Comparison of ENCODE assay signal across 16 cellular contexts in genomic region chr1:181077576-181078242, GRCh38. TPM values are rescaled to one million over a fixed set of nuclear protein-coding genes. Genes with fewer than 3 reads are reported as not detected.
DNase-seq lines count a peak whose midpoint lies in the region; ATAC-seq, FAIRE-seq and TF ChIP-seq lines count a peak whose summit lies in the region.
"Had no signal": no experiment of that assay in that cellular context is flagged by ENCODE, and none has a peak within 500 bp of the region (broad histone marks: within the 10 kb centered on the region; RNA-seq: fewer than 3 reads in every experiment).

No MANE protein-coding gene starts in this region.

- CTCF ChIA-PET in A549 (lab: Yijun Ruan, JAX): interaction anchor here (1.5 to 3.9 kb wide), 4 partner anchors 15 to 65 kb away, joined by 5 to 41 read pairs (median 12); no protein-coding TSS in a partner anchor

- no peaks in the 10 kb centered on the region for H3K27me3 ChIP-seq in SJCRH30
- peaks cover 7% of the 10 kb centered on the region for H3K27me3 ChIP-seq in transverse colon
- no peaks in the 10 kb centered on the region for H3K27me3 ChIP-seq in uterus
- H3K27me3 ChIP-seq: sigmoid colon had no signal

- peak overlapping the region; percentile 44 for H3K4me3 Mint-ChIP-seq in HFFc6
- H3K4me3 Mint-ChIP-seq in stimulated activated naive CD8-positive, alpha-beta T cell treated with anti-CD3 and anti-CD28 coated beads, Interleukin-15, amount 100 ng/mL, for 72 hours: no peak overlapping the region
- H3K4me3 Mint-ChIP-seq: naive thymus-derived CD4-positive, alpha-beta T cell had no signal

- POLR2A ChIA-PET in A549 (lab: Yijun Ruan, JAX): interaction anchor here (1.3 kb wide), 1 partner anchor 12 kb away, joined by 3 read pairs; no protein-coding TSS in a partner anchor

- peaks cover 3% of the 10 kb centered on the region for H3K27me3 Mint-ChIP-seq in HFFc6 (ENCODE audit: insufficient read depth)
- H3K27me3 Mint-ChIP-seq in stimulated activated naive CD8-positive, alpha-beta T cell treated with anti-CD3 and anti-CD28 coated beads, Interleukin-15, amount 100 ng/mL, for 72 hours: peaks cover 21% of the 10 kb centered on the region

- no peak for TF ChIP-seq RAD21 in A549 (conservative IDR thresholded peaks at IDR 0.05 in 1 of 2, IDR thresholded peaks at IDR 0.05 in 1 of 2)

- in situ Hi-C loops in transverse colon (cut with MboI; ENCODE audit: low pct_ligation_motif_present in 1 of 4, low pct_unique_long_range_greater_than_20kb in 1 of 4, low sequenced_read_pairs in 3 of 4): no loop called here

- H3K36me3 ChIP-seq in SJCRH30 (no peaks in the 10 kb centered on the region), transverse colon (no peaks in the 10 kb centered on the region), uterus (no peaks in the 10 kb centered on the region)
- H3K36me3 ChIP-seq: sigmoid colon had no signal

- no peak for TF ChIP-seq POLR2A in A549 (IDR thresholded peaks at IDR 0.05; ENCODE audit: low read length)
- no peak for TF ChIP-seq POLR2A in transverse colon (IDR thresholded peaks at IDR 0.05)
- no peak for TF ChIP-seq POLR2A in uterus (IDR thresholded peaks at IDR 0.05)

- peak overlapping the region; percentile 69 to 87 for H3K27ac ChIP-seq in A549
- H3K27ac ChIP-seq in SJCRH30: peak overlapping the region; percentile 46
- no peak overlapping the region for H3K27ac ChIP-seq in transverse colon
- H3K27ac ChIP-seq in uterus: no peak overlapping the region

- peak overlapping the region; percentile 66 for H3K4me2 ChIP-seq in A549

- H3K4me1 Mint-ChIP-seq in HFFc6 (ENCODE audit: low read depth): peaks cover 80% of the 10 kb centered on the region
- no peaks in the 10 kb centered on the region for H3K4me1 Mint-ChIP-seq in stimulated activated naive CD8-positive, alpha-beta T cell treated with anti-CD3 and anti-CD28 coated beads, Interleukin-15, amount 100 ng/mL, for 72 hours

- peaks cover 4% of the 10 kb centered on the region; the same call in 1 of the 2 replicates for H3K36me3 Mint-ChIP-seq in HFFc6 (ENCODE audit: low read depth)
- H3K36me3 Mint-ChIP-seq: type B pancreatic cell had no signal

- H3K4me1 ChIP-seq in A549 (peaks cover 76% of the 10 kb centered on the region), SJCRH30 (peaks cover 28% of the 10 kb centered on the region), transverse colon (no peaks in the 10 kb centered on the region), uterus (no peaks in the 10 kb centered on the region)

- 42% methylated on average over 7 of the region's 7 CpGs for WGBS in A549 (ENCODE audit: missing lambda C conversion rate)
- 80 to 85% methylated on average over 7 of the region's 7 CpGs for WGBS in transverse colon (ENCODE audit: low coverage in 1 of 2), 2 donors

- peak in 1 of 2 experiments; percentile 27; a peak in 3 of 6 replicates for ATAC-seq in A549
- ATAC-seq in stimulated activated naive CD8-positive, alpha-beta T cell treated with anti-CD3 and anti-CD28 coated beads, Interleukin-15, amount 100 ng/mL, for 72 hours: no peak
- ATAC-seq: naive thymus-derived CD4-positive, alpha-beta T cell had no signal

- H3K27ac Mint-ChIP-seq in HFFc6: peak overlapping the region; percentile 99
- no peak overlapping the region for H3K27ac Mint-ChIP-seq in stimulated activated naive CD8-positive, alpha-beta T cell treated with anti-CD3 and anti-CD28 coated beads, Interleukin-15, amount 100 ng/mL, for 72 hours
- H3K27ac Mint-ChIP-seq: naive thymus-derived CD4-positive, alpha-beta T cell; type B pancreatic cell had no signal

- intact Hi-C loops in transverse colon (cut with DNase I; ENCODE audit: low total_unique reads): no loop called here
- intact Hi-C loops in uterus (cut with DNase I; ENCODE audit: low total_unique reads): no loop called here

- DNase-seq in A549 (ENCODE audit: low read depth in 1 of 2, low spot score in 1 of 2): no peak
- peak; percentile 43 for DNase-seq in HFFc6
- DNase-seq in SJCRH30: no peak
- DNase-seq in fibroblast of the aortic adventitia (ENCODE audit: low read depth): peak; percentile 31
- DNase-seq in transverse colon: no peak
- DNase-seq in uterus: no peak
- no peak for DNase-seq in UCSD-AML1 (lab: John Stamatoyannopoulos, UW; ENCODE audit: unreplicated experiment)
- no peak for DNase-seq in stimulated activated naive CD8-positive, alpha-beta T cell treated with anti-CD3 and anti-CD28 coated beads, Interleukin-15, amount 100 ng/mL, for 72 hours
- DNase-seq: activated CD8-positive, alpha-beta memory T cell treated with anti-CD3 and anti-CD28 coated beads, Interleukin-2, amount 50 U/mL, for 48 hours; DND-41; naive thymus-derived CD4-positive, alpha-beta T cell; NCI-H1930; OCI-M1; sigmoid colon had no signal

- TF ChIP-seq CTCF in A549 (IDR thresholded peaks at IDR 0.05): no peak
- TF ChIP-seq CTCF in HFFc6 (IDR thresholded peaks at IDR 0.05): no peak
- TF ChIP-seq CTCF in fibroblast of the aortic adventitia (IDR thresholded peaks at IDR 0.05; ENCODE audit: insufficient read depth, low read length): no peak
- no peak for TF ChIP-seq CTCF in transverse colon (IDR thresholded peaks at IDR 0.05)
- TF ChIP-seq CTCF in uterus (IDR thresholded peaks at IDR 0.05): no peak

- no peak for FAIRE-seq in A549 (lab: Jason Lieb, UNC)
- FAIRE-seq: endothelial cell of umbilical vein had no signal

- H3K9me3 ChIP-seq in A549 (no peaks in the 10 kb centered on the region), SJCRH30 (replicated peaks) (no peaks in the 10 kb centered on the region), transverse colon (no peaks in the 10 kb centered on the region), uterus (no peaks in the 10 kb centered on the region)
- H3K9me3 ChIP-seq: sigmoid colon had no signal

- TF ChIP-seq EP300 in A549 (IDR thresholded peaks at IDR 0.05): no peak
- TF ChIP-seq EP300 in transverse colon (IDR thresholded peaks at IDR 0.05; ENCODE audit: low read depth): no peak

- no peak overlapping the region for H3K4me3 ChIP-seq in A549
- H3K4me3 ChIP-seq in SJCRH30: no peak overlapping the region
- no peak overlapping the region for H3K4me3 ChIP-seq in fibroblast of the aortic adventitia (ENCODE audit: low read depth, low read length)
- no peak overlapping the region for H3K4me3 ChIP-seq in transverse colon
- H3K4me3 ChIP-seq in uterus: no peak overlapping the region
- H3K4me3 ChIP-seq: sigmoid colon had no signal

- H3K9me3 Mint-ChIP-seq in HFFc6: no peaks in the 10 kb centered on the region
- peaks cover 0 to 7% of the 10 kb centered on the region in 2 donors for H3K9me3 Mint-ChIP-seq in stimulated activated naive CD8-positive, alpha-beta T cell treated with anti-CD3 and anti-CD28 coated beads, Interleukin-15, amount 100 ng/mL, for 72 hours

TF ChIP-seq in A549, 52 proteins besides CTCF, POLR2A, EP300 and RAD21 (continues in another document):
- TF ChIP-seq KDM1A (IDR thresholded peaks at IDR 0.05; ENCODE audit: low read depth) (no peak), TP53 (CRISPR knock-in tag; IDR thresholded peaks at IDR 0.05) (no peak), MAX (IDR thresholded peaks at IDR 0.05) (peak; percentile 23; the same call in 1 of the 2 replicates), HOXB5 (CRISPR knock-in tag; IDR thresholded peaks at IDR 0.05) (peak; percentile 39; the same call in 1 of the 2 replicates), MAFK (IDR thresholded peaks at IDR 0.05; ENCODE audit: partially characterized antibody) (no peak)

RNA-seq across cellular contexts. Expression of gene IER5, which starts 10.8 kb away (rescaled TPM):
- polyA plus RNA-seq in A549 (2011; rRNA removed) (21.2 and 26.8 TPM in 2 replicates), A549 (2017; fragmentation: RNase III; extraction: RNeasy Plus Mini Kit Qiagen cat#74134 plus additional on column Dnase treatment) (40.2 to 43.4 TPM (median 40.5 TPM) in 3 replicates)
- polyA plus RNA-seq in A549 (2012; cell fraction: cytosol; rRNA removed): 26.3 and 34.1 TPM in 2 replicates
- polyA plus RNA-seq in A549 (2012; cell fraction: nucleus; rRNA removed): 60.6 and 73.2 TPM in 2 replicates
- polyA minus RNA-seq in A549 (2011; rRNA and poly(A)+ RNA removed): 20.8 and 29.5 TPM in 2 replicates
- 10 to 100 TPM; 35.7 to 49.1 (median 43.4) TPM for total RNA-seq in HFFc6 (2021; fragmentation: NEBNext Ultra II Directional; extraction: Animal tissue kit (Norgen Biotek cat#: 25700))
- 30.3 and 31.9 TPM in 2 replicates for total RNA-seq in SJCRH30 (2014; rRNA removed; shearing (Covaris generic))
- total RNA-seq in fibroblast of the aortic adventitia (ENCODE audit: low replicate concordance) (12.3 and 14.7 TPM in 2 replicates), transverse colon (10 to 100 TPM; 12.1 to 40.3 (median 16.5) TPM), uterus (10 to 100 TPM; 19.4 to 34.8 (median 24.2) TPM)

RNA-seq across cellular contexts. Expression of gene MR1, which starts 43.9 kb away (rescaled TPM):
- 17.2 and 20.8 TPM in 2 replicates for polyA plus RNA-seq in A549 (2011; rRNA removed)
- polyA plus RNA-seq in A549 (2012; cell fraction: cytosol; rRNA removed): 2.8 and 3.7 TPM in 2 replicates
- polyA plus RNA-seq in A549 (2012; cell fraction: nucleus; rRNA removed): 2.5 and 2.8 TPM in 2 replicates
- 8.3 to 10.7 TPM (median 9.1 TPM) in 3 replicates for polyA plus RNA-seq in A549 (2017; fragmentation: RNase III; extraction: RNeasy Plus Mini Kit Qiagen cat#74134 plus additional on column Dnase treatment)
- polyA minus RNA-seq in A549 (2011; rRNA and poly(A)+ RNA removed): 17.2 and 21.9 TPM in 2 replicates
- total RNA-seq in HFFc6 (2021; fragmentation: NEBNext Ultra II Directional; extraction: Animal tissue kit (Norgen Biotek cat#: 25700)): 10 to 100 TPM; 27.2 to 39.2 (median 32.2) TPM
- 0.23 and 0.24 TPM in 2 replicates for total RNA-seq in SJCRH30 (2014; rRNA removed; shearing (Covaris generic))
- 18.6 and 21.6 TPM in 2 replicates for total RNA-seq in fibroblast of the aortic adventitia (ENCODE audit: low replicate concordance)
- 1 to 10 TPM in 3 of 4 donors, under 1 TPM in 1; 1.00 to 8.6 (median 4.7) TPM for total RNA-seq in transverse colon
- total RNA-seq in uterus: 10 to 100 TPM; 13.8 to 29.7 (median 16.2) TPM

RNA-seq across cellular contexts. Expression of gene STX6, which starts 55.0 kb away (rescaled TPM):
- polyA plus RNA-seq in A549 (2011; rRNA removed) (17.7 and 19.2 TPM in 2 replicates), A549 (2017; fragmentation: RNase III; extraction: RNeasy Plus Mini Kit Qiagen cat#74134 plus additional on column Dnase treatment) (18.2 to 21.5 TPM (median 20.6 TPM) in 3 replicates)
- 7.5 and 9.0 TPM in 2 replicates for polyA plus RNA-seq in A549 (2012; cell fraction: cytosol; rRNA removed)
- 6.0 and 8.0 TPM in 2 replicates for polyA plus RNA-seq in A549 (2012; cell fraction: nucleus; rRNA removed)
- polyA minus RNA-seq in A549 (2011; rRNA and poly(A)+ RNA removed): 21.6 and 23.4 TPM in 2 replicates
- total RNA-seq in HFFc6 (2021; fragmentation: NEBNext Ultra II Directional; extraction: Animal tissue kit (Norgen Biotek cat#: 25700)): 10 to 100 TPM; 24.2 to 28.5 (median 25.3) TPM
- total RNA-seq in SJCRH30 (2014; rRNA removed; shearing (Covaris generic)): 28.2 and 29.7 TPM in 2 replicates
- total RNA-seq in fibroblast of the aortic adventitia (ENCODE audit: low replicate concordance) (21.2 and 28.3 TPM in 2 replicates), transverse colon (10 to 100 TPM; 16.1 to 21.0 (median 17.6) TPM), uterus (10 to 100 TPM in 3 of 4 donors, 1 to 10 TPM in 1; 3.1 to 42.5 (median 17.5) TPM)

Comparison
In these comparisons a context has a peak if more than half of its experiments do, and no peak if none do; other contexts are left out.
1. DNase-seq: peak in HFFc6 (single experiment) and fibroblast of the aortic adventitia (single experiment); none in A549 (0 of 2), SJCRH30 (0 of 2), transverse colon (single experiment), uterus (0 of 2), UCSD-AML1 (single experiment) and stimulated activated naive CD8-positive, alpha-beta T cell treated with anti-CD3 and anti-CD28 coated beads, Interleukin-15, amount 100 ng/mL, for 72 hours (0 of 2).
2. H3K27ac ChIP-seq: peak in A549 (2 of 2) and SJCRH30 (single experiment); none in transverse colon (0 of 4) and uterus (0 of 2).